In the genomic region with DNA sequence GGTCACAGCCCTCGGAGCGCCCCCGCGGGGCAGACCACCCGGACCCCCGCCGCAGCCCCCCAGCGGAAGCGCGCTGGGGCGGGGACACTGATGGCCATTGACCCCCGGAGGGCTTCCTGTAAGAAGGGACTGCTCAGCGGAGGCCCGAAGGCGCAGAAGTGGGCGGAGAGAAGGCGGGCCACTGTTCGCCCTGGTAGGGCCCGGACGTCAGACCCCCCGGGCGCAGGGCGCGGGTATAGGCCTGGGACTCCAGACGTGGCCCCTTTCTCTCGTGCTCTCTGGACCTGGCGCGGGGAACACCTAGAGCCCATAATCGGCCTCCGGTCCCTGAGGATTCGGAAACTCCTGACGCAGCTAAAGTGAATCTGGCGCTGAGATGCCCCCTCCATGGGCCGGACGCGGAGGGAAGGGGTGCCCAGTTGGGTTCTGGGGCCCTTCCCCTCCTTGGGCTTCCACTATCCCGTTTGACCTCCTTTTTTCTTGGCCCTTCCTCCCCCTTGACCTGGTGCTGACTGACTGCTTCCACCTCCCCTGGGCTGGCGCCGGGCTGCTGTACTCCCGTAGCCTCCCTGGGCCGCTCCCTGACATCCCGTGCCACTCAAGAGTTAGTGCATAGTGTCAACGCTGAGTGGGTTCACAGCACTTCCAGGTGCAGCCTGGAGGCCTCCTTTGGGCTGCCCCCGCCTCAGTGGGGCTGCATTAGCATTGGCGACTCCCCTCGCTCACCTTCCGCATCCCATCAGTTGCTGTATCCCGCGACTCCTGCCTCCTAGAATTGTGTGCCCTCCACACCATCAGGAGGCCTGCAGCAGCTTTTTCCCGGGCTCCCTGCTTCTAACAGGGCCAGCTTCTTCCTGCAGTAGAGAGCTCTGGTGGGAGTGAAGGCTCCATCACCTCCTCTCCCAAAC, we compare ENCODE assay signal across 8 cellular contexts. TPM values are rescaled to one million over a fixed set of nuclear protein-coding genes. Genes with fewer than 3 reads are reported as not detected.
DNase-seq lines count a peak whose midpoint lies in the region; ATAC-seq and TF ChIP-seq lines count a peak whose summit lies in the region.

No MANE protein-coding gene starts in this region.

- 19 to 22% methylated on average over 45 to 50 of the region's 50 CpGs for WGBS in lung, 2 donors

- H3K4me1 ChIP-seq in ES-I3 (ENCODE audit: insufficient read depth, low read length) (no peaks in the 10 kb centered on the region), lung (ENCODE audit: control insufficient read depth in 2 of 2, insufficient read depth in 2 of 2, low read length in 2 of 2) (peaks cover 0 to 17% of the 10 kb centered on the region in 2 donors)

- H3K9me3 ChIP-seq in ES-I3 (ENCODE audit: control insufficient read depth, insufficient read depth, low read length) (no peaks in the 10 kb centered on the region), lung (ENCODE audit: control insufficient read depth in 2 of 2, insufficient read depth in 1 of 2, low read length in 1 of 2) (no peaks in the 10 kb centered on the region)

- H3K27ac Mint-ChIP-seq in stimulated activated memory B cell treated with anti-CD40 and anti-IgM and Interleukin-4, amounts not matched to agents 10 μg/mL and 1 μg/mL and 100 μg/mL, for 72 hours: peak overlapping the region; percentile 94

- peak overlapping the region; percentile 87 for H3K4me3 Mint-ChIP-seq in stimulated activated memory B cell treated with anti-CD40 and anti-IgM and Interleukin-4, amounts not matched to agents 10 μg/mL and 1 μg/mL and 100 μg/mL, for 72 hours

- no peaks in the 10 kb centered on the region for H3K27me3 Mint-ChIP-seq in stimulated activated memory B cell treated with anti-CD40 and anti-IgM and Interleukin-4, amounts not matched to agents 10 μg/mL and 1 μg/mL and 100 μg/mL, for 72 hours

- intact Hi-C loops in dorsolateral prefrontal cortex (cut with DNase I): loop anchor here (2.0 to 10.0 kb wide), 4 partner anchors 23 to 381 kb away; a partner anchor contains a TSS

- DNase-seq in LNCaP clone FGC (ENCODE audit: low read depth): no peak
- DNase-seq in activated CD4-positive, CD25-positive, alpha-beta regulatory T cell (lab: John Stamatoyannopoulos, UW): peak in 3 of 4 experiments; percentile 26 to 54 (median 42)
- DNase-seq in dorsolateral prefrontal cortex: peak in 7 of 10 donors; percentile 21 to 61 (median 49)
- DNase-seq in lung (ENCODE audit: low spot score): peak; percentile 54
- no peak for DNase-seq in occipital lobe (lab: John Stamatoyannopoulos, UW)

- ATAC-seq in GM21737 (IDR thresholded peaks at IDR 0.05; ENCODE audit: unreplicated experiment) (peak; percentile 33), lung (ENCODE audit: insufficient read depth, low FRiP score) (peak; percentile 40)
- ATAC-seq in stimulated activated memory B cell treated with anti-CD40 and anti-IgM and Interleukin-4, amounts not matched to agents 10 μg/mL and 1 μg/mL and 100 μg/mL, for 72 hours: peak; percentile 63

- TF ChIP-seq CTCF in LNCaP clone FGC (IDR thresholded peaks at IDR 0.05; ENCODE audit: control insufficient read depth, extremely low read depth, insufficient read depth): no peak
- TF ChIP-seq CTCF in dorsolateral prefrontal cortex (IDR thresholded peaks at IDR 0.05 in 54 of 56, conservative IDR thresholded peaks at IDR 0.05 in 2 of 56; ENCODE audit: low read depth in 1 of 56, partially characterized antibody in 56 of 56): peak in 1 of 56 donors; percentile 15
- TF ChIP-seq CTCF in lung (IDR thresholded peaks at IDR 0.05; ENCODE audit: control extremely low read depth, extremely low read depth): no peak

- peaks cover 24% of the 10 kb centered on the region for H3K36me3 Mint-ChIP-seq in stimulated activated memory B cell treated with anti-CD40 and anti-IgM and Interleukin-4, amounts not matched to agents 10 μg/mL and 1 μg/mL and 100 μg/mL, for 72 hours

- H3K9me3 Mint-ChIP-seq in stimulated activated memory B cell treated with anti-CD40 and anti-IgM and Interleukin-4, amounts not matched to agents 10 μg/mL and 1 μg/mL and 100 μg/mL, for 72 hours: no peaks in the 10 kb centered on the region

- peak overlapping the region; percentile 73 to 97 (median 91) for H3K27ac ChIP-seq in dorsolateral prefrontal cortex
- peak overlapping the region; percentile 62 to 84 for H3K27ac ChIP-seq in lung (ENCODE audit: low read depth in 1 of 2, low read length in 1 of 2)

- H3K27me3 ChIP-seq in dorsolateral prefrontal cortex: no peaks in the 10 kb centered on the region
- no peaks in the 10 kb centered on the region for H3K27me3 ChIP-seq in lung (ENCODE audit: control insufficient read depth, insufficient read depth)

- H3K36me3 ChIP-seq in ES-I3 (ENCODE audit: insufficient read depth, low read length) (no peaks in the 10 kb centered on the region), lung (ENCODE audit: control insufficient read depth in 2 of 2, insufficient read depth in 2 of 2, low read length in 2 of 2) (peaks cover 0 to 15% of the 10 kb centered on the region in 2 donors)

- peaks cover 57% of the 10 kb centered on the region for H3K4me1 Mint-ChIP-seq in stimulated activated memory B cell treated with anti-CD40 and anti-IgM and Interleukin-4, amounts not matched to agents 10 μg/mL and 1 μg/mL and 100 μg/mL, for 72 hours

- H3K9ac ChIP-seq in ES-I3 (ENCODE audit: low read depth, low read length): peak overlapping the region; percentile 70

- H3K4me3 ChIP-seq in LNCaP clone FGC (ENCODE audit: low read depth, low read length): peak overlapping the region; percentile 64
- H3K4me3 ChIP-seq in dorsolateral prefrontal cortex: peak overlapping the region; percentile 60 to 98 (median 87)
- peak overlapping the region; percentile 86 for H3K4me3 ChIP-seq in lung

RNA-seq across cellular contexts. Expression of a gene that starts 0.7 kb away (rescaled TPM):
- total RNA-seq in dorsolateral prefrontal cortex: 100 to 1,000 TPM in 24 of 120 experiments, 10 to 100 TPM in 96; 63.6 to 129 (median 87.7) TPM
- 10 to 100 TPM; 46.0 to 51.2 TPM for total RNA-seq in lung
- 100 to 1,000 TPM in 1 of 2 donors, 10 to 100 TPM in 1; 30.7 to 102 TPM for polyA plus RNA-seq in lung
- total RNA-seq in occipital lobe: 4.7 TPM

RNA-seq across cellular contexts. Expression of a gene that starts 44.5 kb away (rescaled TPM):
- total RNA-seq in dorsolateral prefrontal cortex (100 to 1,000 TPM in 15 of 120 experiments, 10 to 100 TPM in 105; 40.0 to 112 (median 81.7) TPM), lung (1 to 10 TPM; 4.7 to 7.3 TPM), occipital lobe (160 TPM)
- polyA plus RNA-seq in lung: 1 to 10 TPM; 3.1 to 4.6 TPM

Comparison
In these comparisons a context has a peak if more than half of its experiments do, and no peak if none do; other contexts are left out.
1. DNase-seq: peak in activated CD4-positive, CD25-positive, alpha-beta regulatory T cell (3 of 4), dorsolateral prefrontal cortex (7 of 10) and lung (single experiment); none in LNCaP clone FGC (single experiment) and occipital lobe (single experiment).
2. RNA of a gene that starts 44.5 kb away (total RNA-seq): 160 TPM in occipital lobe (single experiment) and 40.0 to 112 TPM in dorsolateral prefrontal cortex; 4.7 to 7.3 TPM in lung; every median in the first group is over 4 times any median in the second.
3. Peak in every context shown above with its lines, with median percentiles within 50 percentile points of each other: ATAC-seq and H3K4me3 ChIP-seq.